Comparison of ENCODE assay signal across 8 cellular contexts in the genomic region with DNA sequence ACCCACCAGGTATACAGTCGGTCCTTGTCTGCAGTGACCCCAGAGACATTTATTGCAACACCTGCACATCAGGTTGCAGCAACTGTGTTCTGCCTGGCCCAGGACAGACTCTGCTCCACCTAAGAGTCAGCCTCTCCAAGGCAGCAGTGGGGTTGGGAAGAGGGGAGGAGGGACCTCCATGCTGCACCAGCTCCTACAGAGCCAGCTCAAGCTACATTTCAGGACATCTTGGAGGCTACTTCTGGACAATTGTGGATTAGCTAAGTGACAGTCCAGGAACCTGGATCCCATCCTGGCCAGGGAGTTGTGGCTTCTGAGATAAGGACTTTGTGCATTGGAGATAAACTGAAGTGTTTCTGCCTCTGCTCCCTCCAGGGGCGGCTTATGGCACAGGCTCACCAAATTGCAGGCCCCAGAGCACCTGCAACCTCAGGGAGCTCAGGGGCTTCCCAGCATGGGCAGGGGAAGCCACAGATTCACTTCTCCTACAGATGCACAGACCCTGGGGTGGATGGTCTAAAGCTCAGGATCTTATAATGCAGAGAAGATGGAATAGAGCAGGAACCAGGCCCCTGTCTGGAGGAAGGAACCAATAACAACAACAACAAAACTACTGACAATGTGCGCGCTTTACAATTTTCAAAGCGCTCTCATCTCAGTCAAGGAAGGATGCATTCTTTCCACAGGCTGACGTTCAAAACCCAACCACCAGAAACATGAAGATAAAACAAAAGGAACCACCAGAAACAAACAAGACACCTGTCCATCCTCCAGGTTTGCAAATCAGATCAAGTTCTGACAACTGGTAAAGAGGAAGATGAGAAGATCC.
DNase-seq lines count a peak whose midpoint lies in the region; ATAC-seq and TF ChIP-seq lines count a peak whose summit lies in the region.

No MANE protein-coding gene starts in this region.

- H3K36me3 ChIP-seq in BLaER1 (no peaks in the 10 kb centered on the region), OCI-LY7 (ENCODE audit: insufficient read depth, low read length) (no peaks in the 10 kb centered on the region)

- peak overlapping the region; percentile 72 to 84 for H3K27ac Mint-ChIP-seq in effector memory CD8-positive, alpha-beta T cell

- H3K9me2 ChIP-seq in OCI-LY7 (ENCODE audit: insufficient read depth, low read length) = no peaks in the 10 kb centered on the region

- peaks cover 8% of the 10 kb centered on the region for H3K36me3 Mint-ChIP-seq in effector memory CD8-positive, alpha-beta T cell (ENCODE audit: insufficient read depth)

- no peaks in the 10 kb centered on the region for H3K79me2 ChIP-seq in OCI-LY7 (ENCODE audit: insufficient read depth, low read depth, low read length)

- peak overlapping the region; percentile 73 for H2AFZ ChIP-seq in OCI-LY7 (ENCODE audit: low read length)

- DNase-seq in OCI-LY7 (ENCODE audit: low spot score) (peak; percentile 65), NCI-H1092 (lab: John Stamatoyannopoulos, UW) (no peak), GDM1 (lab: John Stamatoyannopoulos, UW) (no peak), mesenteric fat pad (ENCODE audit: low spot score) (no peak), AML-193 (lab: John Stamatoyannopoulos, UW) (no peak)
- peak in 2 of 3 experiments; percentile 6 to 11 for DNase-seq in effector memory CD8-positive, alpha-beta T cell

- POLR2A ChIA-PET in OCI-LY7 (lab: Charles Lee) = interaction anchor here (0.7 to 1.0 kb wide), 2 partner anchors 130 to 616 kb away, joined by 3 to 4 read pairs; no protein-coding TSS in a partner anchor

- CTCF ChIA-PET in OCI-LY7 (lab: Charles Lee; ENCODE audit: unreplicated experiment) = no interaction called here

- ATAC-seq in GM21515 (IDR thresholded peaks at IDR 0.05; ENCODE audit: unreplicated experiment) = peak; percentile 40
- ATAC-seq in effector memory CD8-positive, alpha-beta T cell (replicated peaks) = peak; percentile 58

- H3K4me2 ChIP-seq in BLaER1 (peak overlapping the region; percentile 74), OCI-LY7 (ENCODE audit: low read length) (peak overlapping the region; percentile 48)

- no TSS peak for BruUV-seq in OCI-LY7 (replicated peaks; lab: Mats Ljungman, UMichigan)

- H3K27ac ChIP-seq in BLaER1 (peak overlapping the region; percentile 78), OCI-LY7 (ENCODE audit: low read depth, low read length, poor library complexity, severe bottlenecking) (peak overlapping the region; percentile 50)

- no peaks in the 10 kb centered on the region for H3K27me3 Mint-ChIP-seq in effector memory CD8-positive, alpha-beta T cell

- no peak overlapping the region for H3K4me3 ChIP-seq in BLaER1
- H3K4me3 ChIP-seq in OCI-LY7 (ENCODE audit: low read depth, low read length, poor library complexity, severe bottlenecking) = no peak overlapping the region

- H3K9me3 Mint-ChIP-seq in effector memory CD8-positive, alpha-beta T cell = no peaks in the 10 kb centered on the region

- intact Hi-C loops in OCI-LY7 (cut with micrococcal nuclease; ENCODE audit: unreplicated experiment) = no loop called here

- no peaks in the 10 kb centered on the region for H3K9me3 ChIP-seq in BLaER1
- no peaks in the 10 kb centered on the region for H3K9me3 ChIP-seq in OCI-LY7 (ENCODE audit: low read length)

- peaks cover 74% of the 10 kb centered on the region for H3K4me1 ChIP-seq in BLaER1
- peaks cover 51% of the 10 kb centered on the region for H3K4me1 ChIP-seq in OCI-LY7 (ENCODE audit: insufficient read depth, low read length, poor library complexity, severe bottlenecking)

- H4K20me1 ChIP-seq in BLaER1 (no peaks in the 10 kb centered on the region), OCI-LY7 (ENCODE audit: insufficient read depth, low read length) (no peaks in the 10 kb centered on the region)

- TF ChIP-seq CTCF in OCI-LY7 (conservative IDR thresholded peaks at IDR 0.05; ENCODE audit: low read length) = peak; percentile 38; the same call in 1 of the 2 replicates

- H3K4me1 Mint-ChIP-seq in effector memory CD8-positive, alpha-beta T cell (ENCODE audit: low read depth in 2 of 2) = peaks cover 19 to 31% of the 10 kb centered on the region in 2 donors

- H3K4me3 Mint-ChIP-seq in effector memory CD8-positive, alpha-beta T cell = peak overlapping the region; percentile 43 to 61

- H3K9ac ChIP-seq in BLaER1 = peak overlapping the region; percentile 27; the same call in 1 of the 2 replicates

- H3K27me3 ChIP-seq in BLaER1 = no peaks in the 10 kb centered on the region

Comparison
In these comparisons a context has a peak if more than half of its experiments do, and no peak if none do; other contexts are left out.
1. DNase-seq: peak in OCI-LY7 (single experiment) and effector memory CD8-positive, alpha-beta T cell (2 of 3); none in NCI-H1092 (single experiment), GDM1 (single experiment), mesenteric fat pad (single experiment) and AML-193 (0 of 2).